In the genomic region with DNA sequence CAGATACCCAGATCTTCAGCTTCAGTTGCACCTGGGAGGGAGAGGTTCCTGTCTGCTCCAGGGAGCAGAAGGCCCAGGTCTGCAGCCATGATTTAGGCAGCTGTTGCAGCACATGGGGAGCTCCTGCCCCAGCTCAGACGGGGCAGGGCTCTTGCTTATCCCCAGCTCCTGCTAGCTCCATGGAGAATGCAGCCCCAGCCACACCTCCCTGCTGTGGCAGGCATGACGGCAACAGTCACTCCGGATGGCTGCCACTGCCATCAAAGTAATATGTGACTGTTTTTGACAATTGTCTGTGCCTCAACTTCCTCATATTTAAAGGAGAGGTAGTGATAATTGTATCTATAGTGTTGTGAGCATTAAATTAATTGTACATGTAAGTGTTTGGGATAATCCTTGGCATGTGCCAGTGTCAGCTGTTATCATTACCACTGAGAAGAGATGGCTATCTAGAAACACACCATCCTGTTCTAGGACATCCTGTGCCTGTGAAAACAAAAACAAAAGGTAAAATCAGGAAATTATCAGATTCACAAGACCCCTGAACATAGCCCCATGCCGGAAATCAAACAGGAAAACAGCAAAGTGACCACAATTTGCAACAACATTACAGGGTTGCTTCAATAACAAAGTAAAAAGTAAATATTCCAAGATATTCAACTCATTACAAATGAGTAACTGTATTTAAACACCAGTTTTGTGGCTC, we compare ENCODE assay signal across 2 cellular contexts.
TF ChIP-seq lines count a peak whose summit lies in the region.

No MANE protein-coding gene starts in this region.

TF ChIP-seq in SK-N-SH, 30 proteins besides CTCF, POLR2A, EP300 and RAD21 (continued from another document):
- TF ChIP-seq, protein P1, sequence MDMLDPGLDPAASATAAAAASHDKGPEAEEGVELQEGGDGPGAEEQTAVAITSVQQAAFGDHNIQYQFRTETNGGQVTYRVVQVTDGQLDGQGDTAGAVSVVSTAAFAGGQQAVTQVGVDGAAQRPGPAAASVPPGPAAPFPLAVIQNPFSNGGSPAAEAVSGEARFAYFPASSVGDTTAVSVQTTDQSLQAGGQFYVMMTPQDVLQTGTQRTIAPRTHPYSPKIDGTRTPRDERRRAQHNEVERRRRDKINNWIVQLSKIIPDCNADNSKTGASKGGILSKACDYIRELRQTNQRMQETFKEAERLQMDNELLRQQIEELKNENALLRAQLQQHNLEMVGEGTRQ (IDR thresholded peaks at IDR 0.05; ENCODE audit: borderline replicate concordance, low read depth, low read length): no peak
- TF ChIP-seq RCOR1 (IDR thresholded peaks at IDR 0.05; ENCODE audit: low read length): no peak

TF ChIP-seq in SK-N-SH treated with all-trans-retinoic acid at 6 μM for 48 hours, 23 proteins besides CTCF, POLR2A, EP300 and RAD21 (continued from another document):
- TF ChIP-seq, protein P2, sequence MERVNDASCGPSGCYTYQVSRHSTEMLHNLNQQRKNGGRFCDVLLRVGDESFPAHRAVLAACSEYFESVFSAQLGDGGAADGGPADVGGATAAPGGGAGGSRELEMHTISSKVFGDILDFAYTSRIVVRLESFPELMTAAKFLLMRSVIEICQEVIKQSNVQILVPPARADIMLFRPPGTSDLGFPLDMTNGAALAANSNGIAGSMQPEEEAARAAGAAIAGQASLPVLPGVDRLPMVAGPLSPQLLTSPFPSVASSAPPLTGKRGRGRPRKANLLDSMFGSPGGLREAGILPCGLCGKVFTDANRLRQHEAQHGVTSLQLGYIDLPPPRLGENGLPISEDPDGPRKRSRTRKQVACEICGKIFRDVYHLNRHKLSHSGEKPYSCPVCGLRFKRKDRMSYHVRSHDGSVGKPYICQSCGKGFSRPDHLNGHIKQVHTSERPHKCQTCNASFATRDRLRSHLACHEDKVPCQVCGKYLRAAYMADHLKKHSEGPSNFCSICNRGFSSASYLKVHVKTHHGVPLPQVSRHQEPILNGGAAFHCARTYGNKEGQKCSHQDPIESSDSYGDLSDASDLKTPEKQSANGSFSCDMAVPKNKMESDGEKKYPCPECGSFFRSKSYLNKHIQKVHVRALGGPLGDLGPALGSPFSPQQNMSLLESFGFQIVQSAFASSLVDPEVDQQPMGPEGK (CRISPR knock-in tag; IDR thresholded peaks at IDR 0.05; ENCODE audit: borderline replicate concordance): no peak
- TF ChIP-seq OSR1 (CRISPR knock-in tag; IDR thresholded peaks at IDR 0.05) (no peak), ESRRG (CRISPR knock-in tag; IDR thresholded peaks at IDR 0.05) (no peak)
